ENCODE assay signal across 2 cellular contexts in genomic region chr10:126375926-126376554, GRCh38.
TF ChIP-seq lines count a peak whose summit lies in the region.

No MANE protein-coding gene starts in this region.

TF ChIP-seq in HepG2, 621 proteins besides CTCF, POLR2A, EP300 and RAD21:
- TF ChIP-seq SYNCRIP (IDR thresholded peaks at IDR 0.05; ENCODE audit: insufficient read depth, low read depth, low read length) (no peak), ZNF781 (CRISPR knock-in tag; IDR thresholded peaks at IDR 0.05; ENCODE audit: borderline replicate concordance, not compliant biosample characterization) (no peak), RFXANK (CRISPR knock-in tag; IDR thresholded peaks at IDR 0.05) (no peak), ZMYM3 (CRISPR knock-in tag; IDR thresholded peaks at IDR 0.05) (no peak), MTF2 (CRISPR knock-in tag; IDR thresholded peaks at IDR 0.05; ENCODE audit: borderline replicate concordance) (no peak), NFYB (CRISPR knock-in tag; IDR thresholded peaks at IDR 0.05) (no peak), ATF7 (IDR thresholded peaks at IDR 0.05) (peak; percentile 22; the same call in 1 of the 2 replicates), ATF7 (CRISPR knock-in tag; IDR thresholded peaks at IDR 0.05) (no peak), CREB1 (IDR thresholded peaks at IDR 0.05) (peak; percentile 72), CREB1 (CRISPR knock-in tag; IDR thresholded peaks at IDR 0.05) (no peak), SP1 (IDR thresholded peaks at IDR 0.05) (no peak), SP1 (CRISPR knock-in tag; IDR thresholded peaks at IDR 0.05) (no peak)
TF ChIP-seq in HepG2: peak in this region for 2.

TF ChIP-seq in H1, 55 proteins besides CTCF, POLR2A, EP300 and RAD21:
- TF ChIP-seq CBX5 (IDR thresholded peaks at IDR 0.05; ENCODE audit: low read depth, low read length) (no peak), JUND (IDR thresholded peaks at IDR 0.05; ENCODE audit: low read length) (peak; percentile 71; the same call in 1 of the 2 replicates)
